1 cellular context compared by ENCODE assay signal in the genomic region with DNA sequence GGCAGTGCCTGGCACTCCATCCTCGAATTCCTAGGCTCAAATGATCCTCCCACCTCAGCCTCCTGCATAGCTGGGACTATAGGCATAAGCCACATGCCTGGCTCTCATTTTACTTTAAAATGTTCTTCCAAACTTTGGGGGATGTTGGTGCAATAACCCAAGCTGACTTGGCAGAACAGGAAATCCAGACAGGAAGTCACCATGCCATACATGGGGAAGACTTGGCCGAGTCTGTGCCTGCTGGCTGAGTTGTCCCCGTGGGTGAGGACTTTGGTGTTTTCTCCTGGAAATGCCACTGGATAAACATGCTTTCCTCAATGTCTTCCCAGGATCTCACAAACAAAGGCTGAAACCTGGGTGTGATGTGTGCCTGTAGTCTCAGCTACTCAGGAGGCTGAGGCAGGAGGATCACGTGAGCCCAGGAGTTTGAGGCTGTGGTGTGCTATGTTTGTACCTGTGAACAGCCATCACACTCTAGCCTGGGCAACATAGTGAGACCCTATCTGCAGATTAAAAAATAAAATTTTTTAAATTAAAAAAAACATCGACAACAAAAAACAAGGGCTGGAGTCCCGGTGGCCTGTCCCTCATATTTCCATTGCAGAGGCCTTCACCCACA.
TF ChIP-seq lines count a peak whose summit lies in the region.

No MANE protein-coding gene starts in this region.

TF ChIP-seq in H1, 55 proteins besides CTCF, POLR2A, EP300 and RAD21:
- no peak for TF ChIP-seq POLR2AphosphoS5 (IDR thresholded peaks at IDR 0.05; ENCODE audit: low read depth, low read length)
- TF ChIP-seq CBX5 (IDR thresholded peaks at IDR 0.05; ENCODE audit: low read depth, low read length): no peak
- no peak for TF ChIP-seq HDAC6 (IDR thresholded peaks at IDR 0.05; ENCODE audit: low read depth, low read length)
- TF ChIP-seq MAFK (IDR thresholded peaks at IDR 0.05; ENCODE audit: low read depth, low read length): no peak
- TF ChIP-seq CHD1 (IDR thresholded peaks at IDR 0.05; ENCODE audit: low read depth, low read length): no peak
- no peak for TF ChIP-seq YY1 (IDR thresholded peaks at IDR 0.05; ENCODE audit: low read depth, low read length)
- TF ChIP-seq, protein P1, sequence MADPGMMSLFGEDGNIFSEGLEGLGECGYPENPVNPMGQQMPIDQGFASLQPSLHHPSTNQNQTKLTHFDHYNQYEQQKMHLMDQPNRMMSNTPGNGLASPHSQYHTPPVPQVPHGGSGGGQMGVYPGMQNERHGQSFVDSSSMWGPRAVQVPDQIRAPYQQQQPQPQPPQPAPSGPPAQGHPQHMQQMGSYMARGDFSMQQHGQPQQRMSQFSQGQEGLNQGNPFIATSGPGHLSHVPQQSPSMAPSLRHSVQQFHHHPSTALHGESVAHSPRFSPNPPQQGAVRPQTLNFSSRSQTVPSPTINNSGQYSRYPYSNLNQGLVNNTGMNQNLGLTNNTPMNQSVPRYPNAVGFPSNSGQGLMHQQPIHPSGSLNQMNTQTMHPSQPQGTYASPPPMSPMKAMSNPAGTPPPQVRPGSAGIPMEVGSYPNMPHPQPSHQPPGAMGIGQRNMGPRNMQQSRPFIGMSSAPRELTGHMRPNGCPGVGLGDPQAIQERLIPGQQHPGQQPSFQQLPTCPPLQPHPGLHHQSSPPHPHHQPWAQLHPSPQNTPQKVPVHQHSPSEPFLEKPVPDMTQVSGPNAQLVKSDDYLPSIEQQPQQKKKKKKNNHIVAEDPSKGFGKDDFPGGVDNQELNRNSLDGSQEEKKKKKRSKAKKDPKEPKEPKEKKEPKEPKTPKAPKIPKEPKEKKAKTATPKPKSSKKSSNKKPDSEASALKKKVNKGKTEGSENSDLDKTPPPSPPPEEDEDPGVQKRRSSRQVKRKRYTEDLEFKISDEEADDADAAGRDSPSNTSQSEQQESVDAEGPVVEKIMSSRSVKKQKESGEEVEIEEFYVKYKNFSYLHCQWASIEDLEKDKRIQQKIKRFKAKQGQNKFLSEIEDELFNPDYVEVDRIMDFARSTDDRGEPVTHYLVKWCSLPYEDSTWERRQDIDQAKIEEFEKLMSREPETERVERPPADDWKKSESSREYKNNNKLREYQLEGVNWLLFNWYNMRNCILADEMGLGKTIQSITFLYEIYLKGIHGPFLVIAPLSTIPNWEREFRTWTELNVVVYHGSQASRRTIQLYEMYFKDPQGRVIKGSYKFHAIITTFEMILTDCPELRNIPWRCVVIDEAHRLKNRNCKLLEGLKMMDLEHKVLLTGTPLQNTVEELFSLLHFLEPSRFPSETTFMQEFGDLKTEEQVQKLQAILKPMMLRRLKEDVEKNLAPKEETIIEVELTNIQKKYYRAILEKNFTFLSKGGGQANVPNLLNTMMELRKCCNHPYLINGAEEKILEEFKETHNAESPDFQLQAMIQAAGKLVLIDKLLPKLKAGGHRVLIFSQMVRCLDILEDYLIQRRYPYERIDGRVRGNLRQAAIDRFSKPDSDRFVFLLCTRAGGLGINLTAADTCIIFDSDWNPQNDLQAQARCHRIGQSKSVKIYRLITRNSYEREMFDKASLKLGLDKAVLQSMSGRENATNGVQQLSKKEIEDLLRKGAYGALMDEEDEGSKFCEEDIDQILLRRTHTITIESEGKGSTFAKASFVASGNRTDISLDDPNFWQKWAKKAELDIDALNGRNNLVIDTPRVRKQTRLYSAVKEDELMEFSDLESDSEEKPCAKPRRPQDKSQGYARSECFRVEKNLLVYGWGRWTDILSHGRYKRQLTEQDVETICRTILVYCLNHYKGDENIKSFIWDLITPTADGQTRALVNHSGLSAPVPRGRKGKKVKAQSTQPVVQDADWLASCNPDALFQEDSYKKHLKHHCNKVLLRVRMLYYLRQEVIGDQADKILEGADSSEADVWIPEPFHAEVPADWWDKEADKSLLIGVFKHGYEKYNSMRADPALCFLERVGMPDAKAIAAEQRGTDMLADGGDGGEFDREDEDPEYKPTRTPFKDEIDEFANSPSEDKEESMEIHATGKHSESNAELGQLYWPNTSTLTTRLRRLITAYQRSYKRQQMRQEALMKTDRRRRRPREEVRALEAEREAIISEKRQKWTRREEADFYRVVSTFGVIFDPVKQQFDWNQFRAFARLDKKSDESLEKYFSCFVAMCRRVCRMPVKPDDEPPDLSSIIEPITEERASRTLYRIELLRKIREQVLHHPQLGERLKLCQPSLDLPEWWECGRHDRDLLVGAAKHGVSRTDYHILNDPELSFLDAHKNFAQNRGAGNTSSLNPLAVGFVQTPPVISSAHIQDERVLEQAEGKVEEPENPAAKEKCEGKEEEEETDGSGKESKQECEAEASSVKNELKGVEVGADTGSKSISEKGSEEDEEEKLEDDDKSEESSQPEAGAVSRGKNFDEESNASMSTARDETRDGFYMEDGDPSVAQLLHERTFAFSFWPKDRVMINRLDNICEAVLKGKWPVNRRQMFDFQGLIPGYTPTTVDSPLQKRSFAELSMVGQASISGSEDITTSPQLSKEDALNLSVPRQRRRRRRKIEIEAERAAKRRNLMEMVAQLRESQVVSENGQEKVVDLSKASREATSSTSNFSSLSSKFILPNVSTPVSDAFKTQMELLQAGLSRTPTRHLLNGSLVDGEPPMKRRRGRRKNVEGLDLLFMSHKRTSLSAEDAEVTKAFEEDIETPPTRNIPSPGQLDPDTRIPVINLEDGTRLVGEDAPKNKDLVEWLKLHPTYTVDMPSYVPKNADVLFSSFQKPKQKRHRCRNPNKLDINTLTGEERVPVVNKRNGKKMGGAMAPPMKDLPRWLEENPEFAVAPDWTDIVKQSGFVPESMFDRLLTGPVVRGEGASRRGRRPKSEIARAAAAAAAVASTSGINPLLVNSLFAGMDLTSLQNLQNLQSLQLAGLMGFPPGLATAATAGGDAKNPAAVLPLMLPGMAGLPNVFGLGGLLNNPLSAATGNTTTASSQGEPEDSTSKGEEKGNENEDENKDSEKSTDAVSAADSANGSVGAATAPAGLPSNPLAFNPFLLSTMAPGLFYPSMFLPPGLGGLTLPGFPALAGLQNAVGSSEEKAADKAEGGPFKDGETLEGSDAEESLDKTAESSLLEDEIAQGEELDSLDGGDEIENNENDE (IDR thresholded peaks at IDR 0.05; ENCODE audit: insufficient replicate concordance, low read length): no peak
- TF ChIP-seq ZNF274 (IDR thresholded peaks at IDR 0.05; ENCODE audit: borderline replicate concordance, extremely low read depth, low read length): no peak
- TF ChIP-seq TAF7 (optimal IDR thresholded peaks at IDR 0.05; ENCODE audit: borderline replicate concordance, low read depth, low read length): no peak
- no peak for TF ChIP-seq FOSL1 (IDR thresholded peaks at IDR 0.05; ENCODE audit: insufficient read depth, low read depth, low read length)
- TF ChIP-seq BRCA1 (IDR thresholded peaks at IDR 0.05; ENCODE audit: low read depth, low read length): no peak
